ENCODE assay signal across 1 cellular context in the genomic region with DNA sequence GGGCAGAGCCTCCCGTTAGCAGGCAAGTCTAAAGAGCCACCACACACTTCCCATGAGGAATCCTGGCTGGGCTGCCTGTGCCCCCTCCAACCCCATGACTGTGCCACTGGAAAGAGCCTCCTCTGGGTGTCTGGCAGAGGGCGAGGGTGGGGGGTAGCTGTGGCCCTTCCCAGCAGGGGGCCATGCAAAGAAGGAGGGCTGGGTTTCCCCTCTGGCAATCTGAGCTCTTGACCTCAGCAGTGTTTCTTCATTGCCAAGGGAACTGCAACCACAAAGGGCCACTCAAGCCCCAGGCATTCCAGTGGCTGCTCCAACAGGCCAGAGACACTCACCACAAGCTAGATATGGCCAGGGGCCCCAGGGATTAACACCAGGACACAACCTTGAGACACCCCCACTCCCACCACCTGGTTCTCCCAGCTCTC.
A peak's percentile ranks its signal among the peaks of the same experiment; 100 is the strongest.
TF ChIP-seq lines count a peak whose summit lies in the region.

No MANE protein-coding gene starts in this region.

TF ChIP-seq in HEK293, 187 proteins besides CTCF, POLR2A, EP300 and RAD21 (continued from another document and continues in another):
- TF ChIP-seq, protein P1, sequence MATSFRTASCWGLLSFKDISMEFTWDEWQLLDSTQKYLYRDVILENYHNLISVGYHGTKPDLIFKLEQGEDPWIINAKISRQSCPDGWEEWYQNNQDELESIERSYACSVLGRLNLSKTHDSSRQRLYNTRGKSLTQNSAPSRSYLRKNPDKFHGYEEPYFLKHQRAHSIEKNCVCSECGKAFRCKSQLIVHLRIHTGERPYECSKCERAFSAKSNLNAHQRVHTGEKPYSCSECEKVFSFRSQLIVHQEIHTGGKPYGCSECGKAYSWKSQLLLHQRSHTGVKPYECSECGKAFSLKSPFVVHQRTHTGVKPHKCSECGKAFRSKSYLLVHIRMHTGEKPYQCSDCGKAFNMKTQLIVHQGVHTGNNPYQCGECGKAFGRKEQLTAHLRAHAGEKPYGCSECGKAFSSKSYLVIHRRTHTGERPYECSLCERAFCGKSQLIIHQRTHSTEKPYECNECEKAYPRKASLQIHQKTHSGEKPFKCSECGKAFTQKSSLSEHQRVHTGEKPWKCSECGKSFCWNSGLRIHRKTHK (tag by site-specific recombination; IDR thresholded peaks at IDR 0.05) = no peak
- TF ChIP-seq, protein P2, sequence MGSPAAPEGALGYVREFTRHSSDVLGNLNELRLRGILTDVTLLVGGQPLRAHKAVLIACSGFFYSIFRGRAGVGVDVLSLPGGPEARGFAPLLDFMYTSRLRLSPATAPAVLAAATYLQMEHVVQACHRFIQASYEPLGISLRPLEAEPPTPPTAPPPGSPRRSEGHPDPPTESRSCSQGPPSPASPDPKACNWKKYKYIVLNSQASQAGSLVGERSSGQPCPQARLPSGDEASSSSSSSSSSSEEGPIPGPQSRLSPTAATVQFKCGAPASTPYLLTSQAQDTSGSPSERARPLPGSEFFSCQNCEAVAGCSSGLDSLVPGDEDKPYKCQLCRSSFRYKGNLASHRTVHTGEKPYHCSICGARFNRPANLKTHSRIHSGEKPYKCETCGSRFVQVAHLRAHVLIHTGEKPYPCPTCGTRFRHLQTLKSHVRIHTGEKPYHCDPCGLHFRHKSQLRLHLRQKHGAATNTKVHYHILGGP (tag by site-specific recombination; IDR thresholded peaks at IDR 0.05) = no peak
- TF ChIP-seq, protein P3, sequence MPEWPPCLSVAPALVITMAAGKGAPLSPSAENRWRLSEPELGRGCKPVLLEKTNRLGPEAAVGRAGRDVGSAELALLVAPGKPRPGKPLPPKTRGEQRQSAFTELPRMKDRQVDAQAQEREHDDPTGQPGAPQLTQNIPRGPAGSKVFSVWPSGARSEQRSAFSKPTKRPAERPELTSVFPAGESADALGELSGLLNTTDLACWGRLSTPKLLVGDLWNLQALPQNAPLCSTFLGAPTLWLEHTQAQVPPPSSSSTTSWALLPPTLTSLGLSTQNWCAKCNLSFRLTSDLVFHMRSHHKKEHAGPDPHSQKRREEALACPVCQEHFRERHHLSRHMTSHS (tag by site-specific recombination; IDR thresholded peaks at IDR 0.05) = no peak
- TF ChIP-seq, protein P4, sequence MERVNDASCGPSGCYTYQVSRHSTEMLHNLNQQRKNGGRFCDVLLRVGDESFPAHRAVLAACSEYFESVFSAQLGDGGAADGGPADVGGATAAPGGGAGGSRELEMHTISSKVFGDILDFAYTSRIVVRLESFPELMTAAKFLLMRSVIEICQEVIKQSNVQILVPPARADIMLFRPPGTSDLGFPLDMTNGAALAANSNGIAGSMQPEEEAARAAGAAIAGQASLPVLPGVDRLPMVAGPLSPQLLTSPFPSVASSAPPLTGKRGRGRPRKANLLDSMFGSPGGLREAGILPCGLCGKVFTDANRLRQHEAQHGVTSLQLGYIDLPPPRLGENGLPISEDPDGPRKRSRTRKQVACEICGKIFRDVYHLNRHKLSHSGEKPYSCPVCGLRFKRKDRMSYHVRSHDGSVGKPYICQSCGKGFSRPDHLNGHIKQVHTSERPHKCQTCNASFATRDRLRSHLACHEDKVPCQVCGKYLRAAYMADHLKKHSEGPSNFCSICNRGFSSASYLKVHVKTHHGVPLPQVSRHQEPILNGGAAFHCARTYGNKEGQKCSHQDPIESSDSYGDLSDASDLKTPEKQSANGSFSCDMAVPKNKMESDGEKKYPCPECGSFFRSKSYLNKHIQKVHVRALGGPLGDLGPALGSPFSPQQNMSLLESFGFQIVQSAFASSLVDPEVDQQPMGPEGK (tag by site-specific recombination; IDR thresholded peaks at IDR 0.05) = peak; percentile 31; the same call in 1 of the 2 replicates
- TF ChIP-seq ZSCAN16 (tag by site-specific recombination; IDR thresholded peaks at IDR 0.05) = no peak
- TF ChIP-seq ZNF670 (tag by site-specific recombination; IDR thresholded peaks at IDR 0.05; ENCODE audit: low read depth) = no peak
- no peak for TF ChIP-seq ZEB2 (tag by site-specific recombination; IDR thresholded peaks at IDR 0.05)
- TF ChIP-seq, protein P5, sequence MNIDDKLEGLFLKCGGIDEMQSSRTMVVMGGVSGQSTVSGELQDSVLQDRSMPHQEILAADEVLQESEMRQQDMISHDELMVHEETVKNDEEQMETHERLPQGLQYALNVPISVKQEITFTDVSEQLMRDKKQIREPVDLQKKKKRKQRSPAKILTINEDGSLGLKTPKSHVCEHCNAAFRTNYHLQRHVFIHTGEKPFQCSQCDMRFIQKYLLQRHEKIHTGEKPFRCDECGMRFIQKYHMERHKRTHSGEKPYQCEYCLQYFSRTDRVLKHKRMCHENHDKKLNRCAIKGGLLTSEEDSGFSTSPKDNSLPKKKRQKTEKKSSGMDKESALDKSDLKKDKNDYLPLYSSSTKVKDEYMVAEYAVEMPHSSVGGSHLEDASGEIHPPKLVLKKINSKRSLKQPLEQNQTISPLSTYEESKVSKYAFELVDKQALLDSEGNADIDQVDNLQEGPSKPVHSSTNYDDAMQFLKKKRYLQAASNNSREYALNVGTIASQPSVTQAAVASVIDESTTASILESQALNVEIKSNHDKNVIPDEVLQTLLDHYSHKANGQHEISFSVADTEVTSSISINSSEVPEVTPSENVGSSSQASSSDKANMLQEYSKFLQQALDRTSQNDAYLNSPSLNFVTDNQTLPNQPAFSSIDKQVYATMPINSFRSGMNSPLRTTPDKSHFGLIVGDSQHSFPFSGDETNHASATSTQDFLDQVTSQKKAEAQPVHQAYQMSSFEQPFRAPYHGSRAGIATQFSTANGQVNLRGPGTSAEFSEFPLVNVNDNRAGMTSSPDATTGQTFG (tag by site-specific recombination; IDR thresholded peaks at IDR 0.05; ENCODE audit: borderline replicate concordance) = no peak
- TF ChIP-seq REPIN1 (tag by site-specific recombination; IDR thresholded peaks at IDR 0.05; ENCODE audit: low read depth) = no peak
- no peak for TF ChIP-seq ZNF155 (tag by site-specific recombination; IDR thresholded peaks at IDR 0.05)
- TF ChIP-seq, protein P6, sequence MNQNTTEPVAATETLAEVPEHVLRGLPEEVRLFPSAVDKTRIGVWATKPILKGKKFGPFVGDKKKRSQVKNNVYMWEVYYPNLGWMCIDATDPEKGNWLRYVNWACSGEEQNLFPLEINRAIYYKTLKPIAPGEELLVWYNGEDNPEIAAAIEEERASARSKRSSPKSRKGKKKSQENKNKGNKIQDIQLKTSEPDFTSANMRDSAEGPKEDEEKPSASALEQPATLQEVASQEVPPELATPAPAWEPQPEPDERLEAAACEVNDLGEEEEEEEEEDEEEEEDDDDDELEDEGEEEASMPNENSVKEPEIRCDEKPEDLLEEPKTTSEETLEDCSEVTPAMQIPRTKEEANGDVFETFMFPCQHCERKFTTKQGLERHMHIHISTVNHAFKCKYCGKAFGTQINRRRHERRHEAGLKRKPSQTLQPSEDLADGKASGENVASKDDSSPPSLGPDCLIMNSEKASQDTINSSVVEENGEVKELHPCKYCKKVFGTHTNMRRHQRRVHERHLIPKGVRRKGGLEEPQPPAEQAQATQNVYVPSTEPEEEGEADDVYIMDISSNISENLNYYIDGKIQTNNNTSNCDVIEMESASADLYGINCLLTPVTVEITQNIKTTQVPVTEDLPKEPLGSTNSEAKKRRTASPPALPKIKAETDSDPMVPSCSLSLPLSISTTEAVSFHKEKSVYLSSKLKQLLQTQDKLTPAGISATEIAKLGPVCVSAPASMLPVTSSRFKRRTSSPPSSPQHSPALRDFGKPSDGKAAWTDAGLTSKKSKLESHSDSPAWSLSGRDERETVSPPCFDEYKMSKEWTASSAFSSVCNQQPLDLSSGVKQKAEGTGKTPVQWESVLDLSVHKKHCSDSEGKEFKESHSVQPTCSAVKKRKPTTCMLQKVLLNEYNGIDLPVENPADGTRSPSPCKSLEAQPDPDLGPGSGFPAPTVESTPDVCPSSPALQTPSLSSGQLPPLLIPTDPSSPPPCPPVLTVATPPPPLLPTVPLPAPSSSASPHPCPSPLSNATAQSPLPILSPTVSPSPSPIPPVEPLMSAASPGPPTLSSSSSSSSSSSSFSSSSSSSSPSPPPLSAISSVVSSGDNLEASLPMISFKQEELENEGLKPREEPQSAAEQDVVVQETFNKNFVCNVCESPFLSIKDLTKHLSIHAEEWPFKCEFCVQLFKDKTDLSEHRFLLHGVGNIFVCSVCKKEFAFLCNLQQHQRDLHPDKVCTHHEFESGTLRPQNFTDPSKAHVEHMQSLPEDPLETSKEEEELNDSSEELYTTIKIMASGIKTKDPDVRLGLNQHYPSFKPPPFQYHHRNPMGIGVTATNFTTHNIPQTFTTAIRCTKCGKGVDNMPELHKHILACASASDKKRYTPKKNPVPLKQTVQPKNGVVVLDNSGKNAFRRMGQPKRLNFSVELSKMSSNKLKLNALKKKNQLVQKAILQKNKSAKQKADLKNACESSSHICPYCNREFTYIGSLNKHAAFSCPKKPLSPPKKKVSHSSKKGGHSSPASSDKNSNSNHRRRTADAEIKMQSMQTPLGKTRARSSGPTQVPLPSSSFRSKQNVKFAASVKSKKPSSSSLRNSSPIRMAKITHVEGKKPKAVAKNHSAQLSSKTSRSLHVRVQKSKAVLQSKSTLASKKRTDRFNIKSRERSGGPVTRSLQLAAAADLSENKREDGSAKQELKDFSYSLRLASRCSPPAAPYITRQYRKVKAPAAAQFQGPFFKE (tag by site-specific recombination; IDR thresholded peaks at IDR 0.05; ENCODE audit: borderline replicate concordance) = no peak
- TF ChIP-seq, protein P7, sequence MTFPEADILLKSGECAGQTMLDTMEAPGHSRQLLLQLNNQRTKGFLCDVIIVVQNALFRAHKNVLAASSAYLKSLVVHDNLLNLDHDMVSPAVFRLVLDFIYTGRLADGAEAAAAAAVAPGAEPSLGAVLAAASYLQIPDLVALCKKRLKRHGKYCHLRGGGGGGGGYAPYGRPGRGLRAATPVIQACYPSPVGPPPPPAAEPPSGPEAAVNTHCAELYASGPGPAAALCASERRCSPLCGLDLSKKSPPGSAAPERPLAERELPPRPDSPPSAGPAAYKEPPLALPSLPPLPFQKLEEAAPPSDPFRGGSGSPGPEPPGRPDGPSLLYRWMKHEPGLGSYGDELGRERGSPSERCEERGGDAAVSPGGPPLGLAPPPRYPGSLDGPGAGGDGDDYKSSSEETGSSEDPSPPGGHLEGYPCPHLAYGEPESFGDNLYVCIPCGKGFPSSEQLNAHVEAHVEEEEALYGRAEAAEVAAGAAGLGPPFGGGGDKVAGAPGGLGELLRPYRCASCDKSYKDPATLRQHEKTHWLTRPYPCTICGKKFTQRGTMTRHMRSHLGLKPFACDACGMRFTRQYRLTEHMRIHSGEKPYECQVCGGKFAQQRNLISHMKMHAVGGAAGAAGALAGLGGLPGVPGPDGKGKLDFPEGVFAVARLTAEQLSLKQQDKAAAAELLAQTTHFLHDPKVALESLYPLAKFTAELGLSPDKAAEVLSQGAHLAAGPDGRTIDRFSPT (tag by site-specific recombination; IDR thresholded peaks at IDR 0.05) = no peak
- no peak for TF ChIP-seq ZNF830 (tag by site-specific recombination; IDR thresholded peaks at IDR 0.05; ENCODE audit: low read depth)
- no peak for TF ChIP-seq TCF7L2 (IDR thresholded peaks at IDR 0.05; ENCODE audit: borderline replicate concordance, low read depth, low read length)
- TF ChIP-seq ZNF132 (tag by site-specific recombination; IDR thresholded peaks at IDR 0.05; ENCODE audit: borderline replicate concordance) = no peak
- no peak for TF ChIP-seq ZNF621 (tag by site-specific recombination; IDR thresholded peaks at IDR 0.05)
- 0 out of 2 replicates have a peak, but pooled peaks have one; percentile 13 for TF ChIP-seq ZBTB8A (tag by site-specific recombination; IDR thresholded peaks at IDR 0.05)
- TF ChIP-seq, protein P8, sequence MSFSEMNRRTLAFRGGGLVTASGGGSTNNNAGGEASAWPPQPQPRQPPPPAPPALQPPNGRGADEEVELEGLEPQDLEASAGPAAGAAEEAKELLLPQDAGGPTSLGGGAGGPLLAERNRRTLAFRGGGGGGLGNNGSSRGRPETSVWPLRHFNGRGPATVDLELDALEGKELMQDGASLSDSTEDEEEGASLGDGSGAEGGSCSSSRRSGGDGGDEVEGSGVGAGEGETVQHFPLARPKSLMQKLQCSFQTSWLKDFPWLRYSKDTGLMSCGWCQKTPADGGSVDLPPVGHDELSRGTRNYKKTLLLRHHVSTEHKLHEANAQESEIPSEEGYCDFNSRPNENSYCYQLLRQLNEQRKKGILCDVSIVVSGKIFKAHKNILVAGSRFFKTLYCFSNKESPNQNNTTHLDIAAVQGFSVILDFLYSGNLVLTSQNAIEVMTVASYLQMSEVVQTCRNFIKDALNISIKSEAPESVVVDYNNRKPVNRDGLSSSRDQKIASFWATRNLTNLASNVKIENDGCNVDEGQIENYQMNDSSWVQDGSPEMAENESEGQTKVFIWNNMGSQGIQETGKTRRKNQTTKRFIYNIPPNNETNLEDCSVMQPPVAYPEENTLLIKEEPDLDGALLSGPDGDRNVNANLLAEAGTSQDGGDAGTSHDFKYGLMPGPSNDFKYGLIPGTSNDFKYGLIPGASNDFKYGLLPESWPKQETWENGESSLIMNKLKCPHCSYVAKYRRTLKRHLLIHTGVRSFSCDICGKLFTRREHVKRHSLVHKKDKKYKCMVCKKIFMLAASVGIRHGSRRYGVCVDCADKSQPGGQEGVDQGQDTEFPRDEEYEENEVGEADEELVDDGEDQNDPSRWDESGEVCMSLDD (tag by site-specific recombination; IDR thresholded peaks at IDR 0.05) = no peak
- TF ChIP-seq, protein P9, sequence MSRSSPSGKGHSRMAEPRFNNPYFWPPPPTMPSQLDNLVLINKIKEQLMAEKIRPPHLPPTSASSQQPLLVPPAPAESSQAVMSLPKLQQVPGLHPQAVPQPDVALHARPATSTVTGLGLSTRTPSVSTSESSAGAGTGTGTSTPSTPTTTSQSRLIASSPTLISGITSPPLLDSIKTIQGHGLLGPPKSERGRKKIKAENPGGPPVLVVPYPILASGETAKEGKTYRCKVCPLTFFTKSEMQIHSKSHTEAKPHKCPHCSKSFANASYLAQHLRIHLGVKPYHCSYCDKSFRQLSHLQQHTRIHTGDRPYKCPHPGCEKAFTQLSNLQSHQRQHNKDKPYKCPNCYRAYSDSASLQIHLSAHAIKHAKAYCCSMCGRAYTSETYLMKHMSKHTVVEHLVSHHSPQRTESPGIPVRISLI (tag by site-specific recombination; IDR thresholded peaks at IDR 0.05) = no peak
- TF ChIP-seq ZNF112 (tag by site-specific recombination; IDR thresholded peaks at IDR 0.05) = no peak
- no peak for TF ChIP-seq ZNF311 (tag by site-specific recombination; IDR thresholded peaks at IDR 0.05; ENCODE audit: borderline replicate concordance)
- no peak for TF ChIP-seq ZNF292 (tag by site-specific recombination; IDR thresholded peaks at IDR 0.05; ENCODE audit: borderline replicate concordance, low read depth)
- TF ChIP-seq ZNF510 (tag by site-specific recombination; IDR thresholded peaks at IDR 0.05; ENCODE audit: insufficient replicate concordance) = no peak
- no peak for TF ChIP-seq ZNF391 (tag by site-specific recombination; IDR thresholded peaks at IDR 0.05; ENCODE audit: borderline replicate concordance, low read depth)
- TF ChIP-seq ZNF335 (tag by site-specific recombination; conservative IDR thresholded peaks at IDR 0.05) = no peak
- TF ChIP-seq ZBTB1 (tag by site-specific recombination; IDR thresholded peaks at IDR 0.05) = no peak
- TF ChIP-seq ZNF521 (tag by site-specific recombination; IDR thresholded peaks at IDR 0.05) = no peak
- TF ChIP-seq ZNF157 (tag by site-specific recombination; IDR thresholded peaks at IDR 0.05) = no peak
- TF ChIP-seq ZNF366 (tag by site-specific recombination; conservative IDR thresholded peaks at IDR 0.05) = no peak
- no peak for TF ChIP-seq ZNF175 (tag by site-specific recombination; IDR thresholded peaks at IDR 0.05)
- TF ChIP-seq ZXDB (tag by site-specific recombination; IDR thresholded peaks at IDR 0.05) = no peak
- TF ChIP-seq ZNF174 (tag by site-specific recombination; IDR thresholded peaks at IDR 0.05) = no peak
